17 cellular contexts compared by ENCODE assay signal in the genomic region with DNA sequence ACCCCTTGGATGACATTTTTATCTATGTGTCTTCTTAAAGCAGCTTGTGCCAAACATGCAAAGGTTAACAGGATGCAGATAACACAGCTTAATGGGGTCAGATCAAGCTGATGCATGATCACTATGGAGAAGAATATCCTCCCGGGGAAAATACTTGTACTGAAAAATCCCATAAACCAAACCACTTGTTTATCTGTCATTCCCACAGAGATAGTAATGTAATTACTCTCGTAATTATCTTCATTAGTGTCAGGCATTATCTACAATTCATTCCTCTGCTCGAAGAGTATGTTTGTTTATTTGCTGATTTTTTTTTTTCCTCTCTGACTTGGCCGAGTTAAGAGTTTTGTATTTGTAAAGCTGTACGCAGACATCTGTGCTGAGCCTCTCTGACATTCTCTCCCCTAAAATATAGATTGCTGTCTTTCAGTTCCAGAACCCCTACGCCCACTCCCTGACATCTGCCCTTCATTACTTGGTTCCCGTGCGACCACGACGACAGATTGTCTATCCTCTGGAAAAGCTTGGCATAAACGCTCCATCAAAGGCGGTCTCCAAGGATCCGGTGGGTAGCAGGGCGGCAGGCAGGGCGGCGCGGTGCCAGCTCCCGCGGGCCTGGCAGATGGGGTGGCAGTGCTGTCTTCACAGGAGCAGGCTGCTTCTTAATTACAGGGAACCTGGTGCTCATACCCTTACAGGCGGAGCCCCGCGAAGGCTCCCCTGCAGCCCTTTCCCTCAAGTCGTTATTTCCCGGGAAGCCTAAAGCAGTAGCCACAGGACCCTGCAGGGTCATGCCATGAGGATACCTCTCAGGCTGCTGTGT.
DNase-seq lines count a peak whose midpoint lies in the region; ATAC-seq and TF ChIP-seq lines count a peak whose summit lies in the region.
"Had no signal": no experiment of that assay in that cellular context is flagged by ENCODE, and none has a peak within 500 bp of the region (broad histone marks: within the 10 kb centered on the region; RNA-seq: fewer than 3 reads in every experiment).

No MANE protein-coding gene starts in this region.

- H3K4me2 ChIP-seq in hepatocyte = peak overlapping the region; percentile 59

- no peak overlapping the region for H3K4me3 ChIP-seq in hepatocyte
- H3K4me3 ChIP-seq: sigmoid colon, testis had no signal

- no peaks in the 10 kb centered on the region for H4K20me1 ChIP-seq in hepatocyte (ENCODE audit: insufficient read depth, poor library complexity, severe bottlenecking)

- TF ChIP-seq CTCF in hepatocyte (IDR thresholded peaks at IDR 0.05; ENCODE audit: poor library complexity) = no peak

- no peak overlapping the region for H3K27ac Mint-ChIP-seq in activated naive CD8-positive, alpha-beta T cell treated with anti-CD3 and anti-CD28 coated beads, Interleukin-2, amount 50 U/mL, for 24 hours
- H3K27ac Mint-ChIP-seq: activated T-helper 2 cell treated with anti-CD3 and anti-CD28 coated beads, Interferon-gamma antibody, Interleukin-2, Interleukin-4, amounts not matched to agents 10 μg/mL and 5 μg/mL and 100 μg/mL, durations not matched to agents 14 hours and 24 hours and 36 hours had no signal

- peaks cover 6% of the 10 kb centered on the region for H3K27me3 Mint-ChIP-seq in activated naive CD8-positive, alpha-beta T cell treated with anti-CD3 and anti-CD28 coated beads, Interleukin-2, amount 50 U/mL, for 24 hours

- H3K4me1 ChIP-seq in hepatocyte (ENCODE audit: insufficient read depth) = peaks cover 11% of the 10 kb centered on the region
- H3K4me1 ChIP-seq: sigmoid colon, testis had no signal

- in situ Hi-C loops in G401 (cut with HindIII; ENCODE audit: low sequenced_read_pairs) = loop anchor here (5.0 kb wide), 1 partner anchor 63 kb away; no protein-coding TSS in a partner anchor

- H2AFZ ChIP-seq in hepatocyte = no peak overlapping the region

- 46% methylated on average over 24 of the region's 24 CpGs for WGBS in hepatocyte (ENCODE audit: low lambda C conversion rate, missing lambda C conversion rate)

- no peak overlapping the region for H3K4me3 Mint-ChIP-seq in activated naive CD8-positive, alpha-beta T cell treated with anti-CD3 and anti-CD28 coated beads, Interleukin-2, amount 50 U/mL, for 24 hours

- H3K79me2 ChIP-seq in hepatocyte = no peaks in the 10 kb centered on the region

- no peaks in the 10 kb centered on the region for H3K9me3 Mint-ChIP-seq in activated naive CD8-positive, alpha-beta T cell treated with anti-CD3 and anti-CD28 coated beads, Interleukin-2, amount 50 U/mL, for 24 hours
- H3K9me3 Mint-ChIP-seq: activated T-helper 2 cell treated with anti-CD3 and anti-CD28 coated beads, Interferon-gamma antibody, Interleukin-2, Interleukin-4, amounts not matched to agents 10 μg/mL and 5 μg/mL and 100 μg/mL, durations not matched to agents 14 hours and 24 hours and 36 hours had no signal

- H3K9me3 ChIP-seq in hepatocyte (ENCODE audit: low read depth) = no peaks in the 10 kb centered on the region
- H3K9me3 ChIP-seq: sigmoid colon, testis had no signal

- H3K36me3 Mint-ChIP-seq in activated naive CD8-positive, alpha-beta T cell treated with anti-CD3 and anti-CD28 coated beads, Interleukin-2, amount 50 U/mL, for 24 hours (ENCODE audit: low read depth) = no peaks in the 10 kb centered on the region

- H3K9me2 ChIP-seq in hepatocyte (replicated peaks; ENCODE audit: insufficient read depth) = no peaks in the 10 kb centered on the region

- DNase-seq in G401 (ENCODE audit: low spot score) (peak; percentile 92), NCI-H1930 (lab: John Stamatoyannopoulos, UW) (peak; percentile 61 to 74), SHP77 (lab: John Stamatoyannopoulos, UW) (peak; percentile 40 to 47), hepatocyte (ENCODE audit: low spot score) (no peak), dedifferentiated amniotic fluid mesenchymal stem cell (ENCODE audit: extremely low spot score) (no peak), sciatic nerve (ENCODE audit: low spot score) (no peak)
- no peak for DNase-seq in activated naive CD8-positive, alpha-beta T cell treated with anti-CD3 and anti-CD28 coated beads, Interleukin-2, amount 50 U/mL, for 24 hours
- DNase-seq: DMS53; NCI-H345; sigmoid colon; stimulated activated CD4-positive, alpha-beta T cell treated with anti-CD3 and anti-CD28 coated beads, Interleukin-4, amount 100 ng/mL, for 1 hour; stimulated activated CD8-positive, alpha-beta memory T cell treated with anti-CD3 and anti-CD28 coated beads, Interleukin-4, amount 100 ng/mL, for 48 hours; testis had no signal

- no peaks in the 10 kb centered on the region for H3K36me3 ChIP-seq in hepatocyte (replicated peaks; ENCODE audit: insufficient read depth, low read depth)
- H3K36me3 ChIP-seq: sigmoid colon had no signal

- ATAC-seq in activated naive CD8-positive, alpha-beta T cell treated with anti-CD3 and anti-CD28 coated beads, Interleukin-2, amount 50 U/mL, for 24 hours = no peak
- no peak for ATAC-seq in HG03354 (IDR thresholded peaks at IDR 0.05; ENCODE audit: poor library complexity, severe bottlenecking, unreplicated experiment)
- no peak for ATAC-seq in sciatic nerve
- ATAC-seq: left lobe of liver, Panc1 had no signal

- intact Hi-C loops in sciatic nerve (cut with DNase I) = loop anchor here (10.0 kb wide), 1 partner anchor 535 kb away; no protein-coding TSS in a partner anchor

- no peak overlapping the region for H3K27ac ChIP-seq in hepatocyte
- H3K27ac ChIP-seq: sigmoid colon, testis had no signal

- no peaks in the 10 kb centered on the region for H3K4me1 Mint-ChIP-seq in activated naive CD8-positive, alpha-beta T cell treated with anti-CD3 and anti-CD28 coated beads, Interleukin-2, amount 50 U/mL, for 24 hours

- H3K27me3 ChIP-seq in hepatocyte = no peaks in the 10 kb centered on the region
- H3K27me3 ChIP-seq: testis had no signal

Comparison
In these comparisons a context has a peak if more than half of its experiments do, and no peak if none do; other contexts are left out.
1. DNase-seq: peak in G401 (single experiment), NCI-H1930 (2 of 2) and SHP77 (2 of 2); none in hepatocyte (single experiment), activated naive CD8-positive, alpha-beta T cell treated with anti-CD3 and anti-CD28 coated beads, Interleukin-2, amount 50 U/mL, for 24 hours (single experiment), dedifferentiated amniotic fluid mesenchymal stem cell (single experiment) and sciatic nerve (single experiment).